In genomic region chr9:3658964-3659363, GRCh38 we compare ENCODE assay signal across 10 cellular contexts.
"Had no signal": no experiment of that assay in that cellular context is flagged by ENCODE, and none has a peak within 500 bp of the region (broad histone marks: within the 10 kb centered on the region; RNA-seq: fewer than 3 reads in every experiment).

No MANE protein-coding gene starts in this region.

- H3K4me1 ChIP-seq: HAP-1 had no signal

- ATAC-seq: HCT116, K562 had no signal

- H3K9ac ChIP-seq: GM23248 had no signal

- DNase-seq: GM23248, GOT3, H7, HFFc6, IMR-90, KG1 had no signal

- H3K36me3 ChIP-seq: HAP-1 had no signal

- H3K4me3 ChIP-seq: GM23248, HAP-1, K562 had no signal

- H3K27ac ChIP-seq: GM23248 had no signal

- FAIRE-seq: HTR-8/SVneo, K562 had no signal

- H2AFZ ChIP-seq: GM23248 had no signal

- H3K9me3 ChIP-seq: HAP-1 had no signal
